Comparison of ENCODE assay signal across 9 cellular contexts in the genomic region with DNA sequence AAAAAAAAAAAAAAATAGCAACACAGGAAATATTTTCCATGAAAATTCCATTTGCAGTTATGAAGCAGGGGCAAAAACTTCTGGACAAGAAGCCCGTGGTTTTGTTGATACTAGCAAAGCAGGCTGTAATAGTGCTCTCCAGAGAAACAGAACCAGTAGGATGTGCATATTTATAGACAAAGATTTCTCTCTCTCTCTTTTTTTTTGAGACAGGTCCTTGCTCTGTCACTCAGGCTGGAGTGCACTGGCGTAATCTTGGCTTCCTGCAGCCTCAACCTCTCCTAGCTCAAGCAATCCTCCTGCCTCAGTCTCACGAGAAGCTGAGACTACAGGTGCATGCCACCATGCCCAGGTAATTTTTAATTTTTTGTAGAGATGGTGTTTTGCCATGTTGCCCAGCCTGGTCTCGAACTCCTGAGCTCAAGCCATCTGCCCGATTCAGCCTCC.
DNase-seq lines count a peak whose midpoint lies in the region; ATAC-seq and TF ChIP-seq lines count a peak whose summit lies in the region.
"Had no signal": no experiment of that assay in that cellular context is flagged by ENCODE, and none has a peak within 500 bp of the region (broad histone marks: within the 10 kb centered on the region; RNA-seq: fewer than 3 reads in every experiment).

No MANE protein-coding gene starts in this region.

- H3K4me3 ChIP-seq in RWPE2 (ENCODE audit: severe bottlenecking) (no peak overlapping the region), psoas muscle (peak overlapping the region; percentile 59)
- H3K4me3 ChIP-seq: SJSA1 had no signal

- WGBS in psoas muscle, 3 donors = 44 to 61% (median 55%) methylated on average over 5 of the region's 5 CpGs

- TF ChIP-seq CTCF in RWPE2 (IDR thresholded peaks at IDR 0.05; ENCODE audit: poor library complexity, severe bottlenecking) = no peak
- no peak for TF ChIP-seq CTCF in psoas muscle (IDR thresholded peaks at IDR 0.05)
- TF ChIP-seq CTCF in foreskin keratinocyte (conservative IDR thresholded peaks at IDR 0.05) = no peak

- H3K36me3 ChIP-seq in RWPE2 (ENCODE audit: low read depth) = no peaks in the 10 kb centered on the region
- H3K36me3 ChIP-seq in psoas muscle (ENCODE audit: insufficient read depth in 1 of 2, low read depth in 1 of 2) = no peaks in the 10 kb centered on the region
- H3K36me3 ChIP-seq: SJSA1 had no signal

- intact Hi-C loops in psoas muscle (cut with DNase I) = loop anchor here in 1 of 2 donors (2.0 kb wide), 1 partner anchor 48 kb away; no protein-coding TSS in a partner anchor

- DNase-seq in ELR (ENCODE audit: low read depth) (peak; percentile 6), RWPE2 (ENCODE audit: low spot score) (no peak), fibroblast of gingiva (ENCODE audit: low read depth) (peak; percentile 29), psoas muscle (no peak), foreskin keratinocyte (no peak), OCI-M2 (lab: John Stamatoyannopoulos, UW; ENCODE audit: unreplicated experiment) (no peak), NCI-H1417 (lab: John Stamatoyannopoulos, UW) (no peak)

- H3K9me3 ChIP-seq in RWPE2 (ENCODE audit: severe bottlenecking) (no peaks in the 10 kb centered on the region), psoas muscle (no peaks in the 10 kb centered on the region)
- H3K9me3 ChIP-seq: SJSA1 had no signal

- H3K27ac ChIP-seq in RWPE2 (ENCODE audit: poor library complexity, severe bottlenecking) = peak overlapping the region; percentile 83
- H3K27ac ChIP-seq in psoas muscle = peak overlapping the region; percentile 95
- H3K27ac ChIP-seq in foreskin keratinocyte = no peak overlapping the region

- H3K27me3 ChIP-seq in RWPE2 (ENCODE audit: insufficient read depth, poor library complexity, severe bottlenecking) (no peaks in the 10 kb centered on the region), psoas muscle (ENCODE audit: insufficient read depth in 3 of 3, low read length in 2 of 3) (no peaks in the 10 kb centered on the region), foreskin keratinocyte (no peaks in the 10 kb centered on the region)
- H3K27me3 ChIP-seq: SJSA1 had no signal

- ATAC-seq in RWPE2 (ENCODE audit: low read depth) = no peak
- ATAC-seq in psoas muscle = peak in 1 of 4 donors; percentile 4
- ATAC-seq in foreskin keratinocyte = no peak
- ATAC-seq in GM21529 (IDR thresholded peaks at IDR 0.05; ENCODE audit: unreplicated experiment) = no peak

- peaks cover 19% of the 10 kb centered on the region for H3K4me1 ChIP-seq in RWPE2 (ENCODE audit: insufficient read depth, poor library complexity, severe bottlenecking)
- peaks cover 35% of the 10 kb centered on the region for H3K4me1 ChIP-seq in psoas muscle
- peaks cover 13% of the 10 kb centered on the region for H3K4me1 ChIP-seq in foreskin keratinocyte

Comparison
In these comparisons a context has a peak if more than half of its experiments do, and no peak if none do; other contexts are left out.
1. DNase-seq: peak in ELR (single experiment) and fibroblast of gingiva (single experiment); none in RWPE2 (single experiment), psoas muscle (0 of 2), foreskin keratinocyte (0 of 2), OCI-M2 (single experiment) and NCI-H1417 (0 of 3).